ENCODE assay signal across 8 cellular contexts in the genomic region with DNA sequence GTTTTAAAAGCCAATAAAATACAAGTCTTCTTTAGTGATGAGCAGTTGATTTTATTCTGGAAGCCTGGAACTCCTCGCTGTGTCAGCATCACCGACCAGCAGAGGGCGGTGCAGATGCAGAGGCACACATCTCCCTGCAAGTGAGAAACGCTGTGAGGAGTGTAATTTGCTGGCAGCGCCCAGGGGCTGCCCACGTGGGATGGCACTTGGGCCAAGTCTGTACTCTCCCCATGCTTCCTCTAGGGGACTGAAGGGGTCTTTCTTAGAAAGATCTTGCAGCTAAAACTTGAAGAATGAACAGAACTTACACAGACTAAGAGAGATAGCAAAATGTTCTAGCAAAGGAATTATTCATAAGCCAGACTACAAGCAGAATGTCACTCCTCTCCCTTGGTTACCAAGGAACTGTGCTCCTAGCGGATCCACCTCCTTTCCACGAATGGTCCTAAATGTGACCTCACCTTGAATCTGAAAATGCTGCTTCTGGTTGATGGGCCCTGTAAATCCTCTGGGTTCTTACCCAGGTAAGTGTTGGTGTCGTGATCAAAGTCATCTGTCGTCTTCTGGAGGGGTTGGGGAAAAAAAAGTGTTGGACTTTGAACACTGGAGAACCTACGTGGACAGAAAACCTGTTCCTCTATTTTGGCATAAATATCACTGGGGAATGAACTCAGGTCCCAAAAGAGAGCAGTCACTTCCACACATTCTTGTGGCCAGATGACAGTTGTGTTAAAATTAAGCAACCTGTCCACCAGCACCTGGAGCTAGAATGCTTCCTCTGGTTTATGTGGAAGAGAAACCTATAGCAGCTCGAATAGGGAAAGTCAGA. TPM values are rescaled to one million over a fixed set of nuclear protein-coding genes. Genes with fewer than 3 reads are reported as not detected.
DNase-seq lines count a peak whose midpoint lies in the region; ATAC-seq and TF ChIP-seq lines count a peak whose summit lies in the region.

No MANE protein-coding gene starts in this region.

- no peak for TF ChIP-seq POLR2A in stomach (IDR thresholded peaks at IDR 0.05)

- H2BK120ac ChIP-seq in neuronal stem cell (ENCODE audit: low read depth, low read length): no peak overlapping the region

- TF ChIP-seq EP300 in stomach (IDR thresholded peaks at IDR 0.05): no peak

- no peak overlapping the region for H3K9ac ChIP-seq in neuronal stem cell (ENCODE audit: low read depth, low read length, poor library complexity)

- H3K27ac ChIP-seq in PC-9 (no peak overlapping the region), neuronal stem cell (replicated peaks; ENCODE audit: low read length) (no peak overlapping the region), stomach (no peak overlapping the region)

- intact Hi-C loops in PC-9 (cut with micrococcal nuclease; ENCODE audit: unreplicated experiment): loop anchor here (1.0 to 10.0 kb wide), 5 partner anchors 21 to 504 kb away; no protein-coding TSS in a partner anchor
- intact Hi-C loops in stomach (cut with DNase I; ENCODE audit: low total_unique reads): loop anchor here (10.0 kb wide), 1 partner anchor 131 kb away; no protein-coding TSS in a partner anchor

- H3F3A ChIP-seq in PC-9 (ENCODE audit: insufficient read depth, low read depth): peaks cover 15% of the 10 kb centered on the region

- H2AFZ ChIP-seq in PC-9 (no peak overlapping the region), neuronal stem cell (ENCODE audit: low read length) (peak overlapping the region; percentile 59)

- H3K18ac ChIP-seq in neuronal stem cell (ENCODE audit: low read length): no peak overlapping the region

- no peak overlapping the region for H2BK5ac ChIP-seq in neuronal stem cell (ENCODE audit: low read length)

- H3K4me2 ChIP-seq in PC-9: no peak overlapping the region
- no peak overlapping the region for H3K4me2 ChIP-seq in neuronal stem cell (ENCODE audit: insufficient read depth, low read length, poor library complexity, severe bottlenecking)

- H3K36me3 ChIP-seq in PC-9 (ENCODE audit: low read depth) (no peaks in the 10 kb centered on the region), neuronal stem cell (replicated peaks in 1 of 2; ENCODE audit: control insufficient read depth in 2 of 2, insufficient read depth in 2 of 2, low read length in 2 of 2) (no peaks in the 10 kb centered on the region), stomach (no peaks in the 10 kb centered on the region)

- peaks cover 13% of the 10 kb centered on the region; the same call in 1 of the 2 replicates for H3K9me3 ChIP-seq in PC-9 (ENCODE audit: insufficient read depth, low read depth)
- no peaks in the 10 kb centered on the region for H3K9me3 ChIP-seq in neuronal stem cell (replicated peaks in 1 of 2; ENCODE audit: control insufficient read depth in 2 of 2, insufficient read depth in 1 of 2, low read depth in 1 of 2, low read length in 2 of 2)
- no peaks in the 10 kb centered on the region for H3K9me3 ChIP-seq in stomach

- no peak overlapping the region for H4K91ac ChIP-seq in neuronal stem cell (ENCODE audit: low read depth, low read length, poor library complexity)

- H3K23ac ChIP-seq in neuronal stem cell (ENCODE audit: low read depth, low read length, poor library complexity): no peak overlapping the region

- CTCF ChIA-PET in PC-9 (lab: Charles Lee): no interaction called here

- TF ChIP-seq CTCF in PC-9 (conservative IDR thresholded peaks at IDR 0.05) (peak; percentile 96), fibroblast of pulmonary artery (IDR thresholded peaks at IDR 0.05; ENCODE audit: low read length, missing control alignments) (peak; percentile 98), stomach (IDR thresholded peaks at IDR 0.05) (peak in 5 of 7 experiments; percentile 72 to 91 (median 84))

- H3K4me3 ChIP-seq in PC-9 (no peak overlapping the region), fibroblast of pulmonary artery (replicated peaks; ENCODE audit: low read depth, low read length) (no peak overlapping the region), neuronal stem cell (ENCODE audit: low read length in 2 of 2) (no peak overlapping the region), stomach (no peak overlapping the region)

- BruUV-seq in PC-9 (replicated peaks; lab: Mats Ljungman, UMichigan): no TSS peak

- peak; percentile 86 for ATAC-seq in GM21526 (IDR thresholded peaks at IDR 0.05; ENCODE audit: low FRiP score, unreplicated experiment)

- H4K20me1 ChIP-seq in PC-9 (ENCODE audit: insufficient read depth): no peaks in the 10 kb centered on the region

- no peaks in the 10 kb centered on the region for H3K79me2 ChIP-seq in PC-9 (ENCODE audit: low read depth)

- H4K8ac ChIP-seq in neuronal stem cell (ENCODE audit: low read depth, low read length): no peak overlapping the region

- H3K4ac ChIP-seq in neuronal stem cell (ENCODE audit: low read length): no peak overlapping the region

- DNase-seq in DMS79 (lab: John Stamatoyannopoulos, UW) (peak; percentile 35), HT1080 (ENCODE audit: low read depth) (peak; percentile 66), PC-9 (peak; percentile 64 to 77), fibroblast of pulmonary artery (ENCODE audit: low read depth) (peak; percentile 82), neuronal stem cell (ENCODE audit: low spot score) (peak; percentile 63), stomach (peak; percentile 84)
- peak; percentile 85 to 86 for DNase-seq in activated T-cell treated with anti-CD3 and anti-CD28 coated beads, Interleukin-2, amount 50 U/mL, for 48 hours

- no peak overlapping the region for H2AK5ac ChIP-seq in neuronal stem cell (ENCODE audit: low read depth, low read length)

- H3K9me2 ChIP-seq in PC-9 (ENCODE audit: insufficient read depth): no peaks in the 10 kb centered on the region

- no peaks in the 10 kb centered on the region for H3K79me1 ChIP-seq in neuronal stem cell (ENCODE audit: low read depth, low read length)

- POLR2A ChIA-PET in PC-9 (lab: Charles Lee; ENCODE audit: unreplicated experiment): no interaction called here

- no CpG with 5 or more reads among the region's 12 CpGs for WGBS in neuronal stem cell (ENCODE audit: extremely low coverage in 2 of 2, insufficient read length in 2 of 2, insufficient replicate concordance in 1 of 2), 2 donors
- 20 to 27% (median 21%) methylated on average over 12 of the region's 12 CpGs for WGBS in stomach, 5 donors

- H3K27me3 ChIP-seq in PC-9 (ENCODE audit: insufficient read depth, low read depth) (no peaks in the 10 kb centered on the region), neuronal stem cell (ENCODE audit: control insufficient read depth in 3 of 3, insufficient read depth in 3 of 3, low read depth in 1 of 3, low read length in 3 of 3) (no peaks in the 10 kb centered on the region), stomach (no peaks in the 10 kb centered on the region)

- no peak overlapping the region for H2BK12ac ChIP-seq in neuronal stem cell (ENCODE audit: low read length)

- no peak overlapping the region for H2BK15ac ChIP-seq in neuronal stem cell (ENCODE audit: low read length)

- H3K4me1 ChIP-seq in PC-9 (replicated peaks; ENCODE audit: insufficient read depth): peaks cover 30% of the 10 kb centered on the region
- H3K4me1 ChIP-seq in neuronal stem cell (ENCODE audit: control insufficient read depth in 2 of 2, insufficient read depth in 1 of 2, low read depth in 1 of 2, low read length in 2 of 2): peaks cover 0 to 4% of the 10 kb centered on the region in 2 donors
- peaks cover 0 to 8% (median 3%) of the 10 kb centered on the region in 4 donors for H3K4me1 ChIP-seq in stomach

- H3K14ac ChIP-seq in neuronal stem cell (ENCODE audit: low read length): no peak overlapping the region

RNA-seq across cellular contexts. Expression of gene CNTF, which starts 31.8 kb away (rescaled TPM):
- total RNA-seq in HT1080 (2014; rRNA removed; shearing (Covaris generic)): 0.70 and 1.3 TPM in 2 replicates
- polyA plus RNA-seq in HT1080 (2015; cell fraction: cytosol; rRNA removed): 0.23 and 0.40 TPM in 2 replicates
- polyA plus RNA-seq in HT1080 (2015; cell fraction: nucleus; rRNA removed): 2.6 and 2.8 TPM in 2 replicates
- total RNA-seq in PC-9 (2021) (2.1 and 3.4 TPM in 2 replicates), stomach (1 to 10 TPM in 1 of 5 donors, not detected in 4; 3.9 TPM)
- polyA plus RNA-seq in neuronal stem cell (2013, experiment 1 of 2): 0.33 TPM
- 0.15 TPM for polyA plus RNA-seq in neuronal stem cell (2013, experiment 2 of 2)
- polyA plus RNA-seq in stomach: under 1 TPM; 0.25 to 0.92 (median 0.28) TPM

Comparison
In these comparisons a context has a peak if more than half of its experiments do, and no peak if none do; other contexts are left out.
1. DNase-seq: peak in every context shown above with its lines; median percentile 86 in activated T-cell treated with anti-CD3 and anti-CD28 coated beads, Interleukin-2, amount 50 U/mL, for 48 hours; 84 in stomach; 82 in fibroblast of pulmonary artery; 70 in PC-9; 66 in HT1080; 63 in neuronal stem cell; 35 in DMS79.